15 cellular contexts compared by ENCODE assay signal in the genomic region with DNA sequence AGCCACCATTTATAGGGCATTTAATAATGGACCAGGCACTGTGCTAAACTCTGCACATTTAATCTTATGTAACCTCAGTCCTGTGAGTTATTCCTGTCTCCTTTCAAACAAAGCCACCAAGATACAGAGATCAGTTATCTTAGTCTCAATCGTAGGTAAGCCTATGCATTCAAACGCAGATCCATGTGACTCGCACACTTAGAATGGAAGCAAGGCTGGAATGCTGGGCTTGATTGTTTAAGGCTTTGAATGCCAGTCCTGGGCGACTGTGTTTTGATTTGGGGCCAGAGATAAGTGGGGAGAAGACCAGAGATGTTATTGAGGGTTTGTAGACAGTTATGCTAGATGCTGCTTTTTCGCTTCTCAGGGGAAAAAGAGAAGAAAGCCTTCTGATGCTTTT.
"Had no signal": no experiment of that assay in that cellular context is flagged by ENCODE, and none has a peak within 500 bp of the region (broad histone marks: within the 10 kb centered on the region; RNA-seq: fewer than 3 reads in every experiment).

No MANE protein-coding gene starts in this region.

- H3K36me3 Mint-ChIP-seq: natural killer cell treated with Interleukin-12 subunit alpha and Interleukin-12 subunit beta and Interleukin-15 and Interleukin-18, amount 100 ng/mL, for 72 hours had no signal

- H3K27ac ChIP-seq: cardiac muscle cell, sigmoid colon, upper lobe of left lung had no signal

- H3K4me3 ChIP-seq: cardiac muscle cell, lung, sigmoid colon, upper lobe of left lung had no signal

- H3K9me3 Mint-ChIP-seq: activated naive CD8-positive, alpha-beta T cell treated with anti-CD3 and anti-CD28 coated beads, Interleukin-2, amount 50 U/mL, for 24 hours; natural killer cell treated with Interleukin-12 subunit alpha and Interleukin-12 subunit beta and Interleukin-15 and Interleukin-18, amount 100 ng/mL, for 72 hours; T-helper 1 cell treated with Interleukin-12 subunit alpha and Interleukin-12 subunit beta and Interleukin-4 antibody, amounts not matched to agents 30 μg/mL and 1 μg/mL, for 36 hours had no signal

- H3K27me3 ChIP-seq: cardiac muscle cell, sigmoid colon, upper lobe of left lung had no signal

- H3K4me1 ChIP-seq: sigmoid colon, upper lobe of left lung had no signal

- DNase-seq: activated CD4-positive, alpha-beta T cell treated with anti-CD3 and anti-CD28 coated beads for 48 hours; activated CD8-positive, alpha-beta memory T cell treated with anti-CD3 and anti-CD28 coated beads for 24 hours; activated naive CD4-positive, alpha-beta T cell treated with Interleukin-2 at 50 U/mL for 16 hours; activated naive CD8-positive, alpha-beta T cell treated with anti-CD3 and anti-CD28 coated beads, Interleukin-2, amount 50 U/mL, for 24 hours; effector CD4-positive, alpha-beta T cell; hypothalamus; left colon; sigmoid colon; stimulated activated CD4-positive, alpha-beta T cell treated with anti-CD3 and anti-CD28 coated beads, Interleukin-12 subunit alpha, Interleukin-12 subunit beta, amount 100 ng/mL, for 4 hours; stimulated activated naive CD4-positive, alpha-beta T cell treated with Interleukin-2 at 50 U/mL for 16 hours; upper lobe of left lung had no signal

- H3K36me3 ChIP-seq: cardiac muscle cell, sigmoid colon, upper lobe of left lung had no signal

- H3K27ac Mint-ChIP-seq: activated naive CD8-positive, alpha-beta T cell treated with anti-CD3 and anti-CD28 coated beads, Interleukin-2, amount 50 U/mL, for 24 hours; natural killer cell treated with Interleukin-12 subunit alpha and Interleukin-12 subunit beta and Interleukin-15 and Interleukin-18, amount 100 ng/mL, for 72 hours; T-helper 1 cell treated with Interleukin-12 subunit alpha and Interleukin-12 subunit beta and Interleukin-4 antibody, amounts not matched to agents 30 μg/mL and 1 μg/mL, for 36 hours had no signal

- H3K9me3 ChIP-seq: sigmoid colon, upper lobe of left lung had no signal

- ATAC-seq: activated naive CD8-positive, alpha-beta T cell treated with anti-CD3 and anti-CD28 coated beads, Interleukin-2, amount 50 U/mL, for 24 hours; left colon; natural killer cell treated with Interleukin-12 subunit alpha and Interleukin-12 subunit beta and Interleukin-15 and Interleukin-18, amount 100 ng/mL, for 72 hours had no signal

- H3K4me1 Mint-ChIP-seq: activated naive CD8-positive, alpha-beta T cell treated with anti-CD3 and anti-CD28 coated beads, Interleukin-2, amount 50 U/mL, for 24 hours had no signal

- H3K4me3 Mint-ChIP-seq: activated naive CD8-positive, alpha-beta T cell treated with anti-CD3 and anti-CD28 coated beads, Interleukin-2, amount 50 U/mL, for 24 hours; natural killer cell treated with Interleukin-12 subunit alpha and Interleukin-12 subunit beta and Interleukin-15 and Interleukin-18, amount 100 ng/mL, for 72 hours; T-helper 1 cell treated with Interleukin-12 subunit alpha and Interleukin-12 subunit beta and Interleukin-4 antibody, amounts not matched to agents 30 μg/mL and 1 μg/mL, for 36 hours had no signal
